17 cellular contexts compared by ENCODE assay signal in the genomic region with DNA sequence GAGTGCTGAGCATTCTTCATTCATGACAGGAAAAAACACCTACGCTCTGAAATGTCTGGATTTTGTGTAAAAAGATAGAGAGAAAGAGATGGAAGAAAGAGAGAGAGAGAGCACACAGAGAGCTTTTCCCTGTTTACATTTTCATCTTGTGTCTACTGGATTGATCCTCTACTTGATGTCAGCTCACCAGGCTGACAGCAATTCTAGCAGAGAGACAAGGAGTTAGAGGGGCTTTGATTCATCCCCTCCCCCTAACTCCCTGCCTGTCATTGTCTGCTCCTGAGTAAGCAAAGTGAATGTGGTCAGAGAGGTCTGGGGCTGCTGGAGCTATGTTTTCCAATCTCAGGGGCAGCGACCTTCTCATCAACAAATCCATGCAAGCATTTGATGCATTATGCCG.
"Had no signal": no experiment of that assay in that cellular context is flagged by ENCODE, and none has a peak within 500 bp of the region (broad histone marks: within the 10 kb centered on the region; RNA-seq: fewer than 3 reads in every experiment).

No MANE protein-coding gene starts in this region.

- H3K4me1 ChIP-seq: foreskin keratinocyte, right atrium auricular region, thyroid gland, upper lobe of right lung had no signal

- H3K27ac Mint-ChIP-seq: activated naive CD8-positive, alpha-beta T cell treated with anti-CD3 and anti-CD28 coated beads for 36 hours; activated T-cell treated with anti-CD3 and anti-CD28 coated beads, Interleukin-2, amount 50 U/mL, for 24 hours; activated T-helper 2 cell treated with anti-CD3 and anti-CD28 coated beads, Interferon-gamma antibody, Interleukin-2, Interleukin-4, amounts not matched to agents 10 μg/mL and 5 μg/mL and 100 μg/mL, durations not matched to agents 14 hours and 24 hours and 36 hours; natural killer cell treated with Interleukin-12 subunit alpha and Interleukin-12 subunit beta and Interleukin-15 and Interleukin-18, amount 100 ng/mL, for 72 hours; progenitor cell of endocrine pancreas had no signal

- H3K27me3 Mint-ChIP-seq: activated naive CD8-positive, alpha-beta T cell treated with anti-CD3 and anti-CD28 coated beads for 36 hours; activated T-cell treated with anti-CD3 and anti-CD28 coated beads, Interleukin-2, amount 50 U/mL, for 24 hours; natural killer cell treated with Interleukin-12 subunit alpha and Interleukin-12 subunit beta and Interleukin-15 and Interleukin-18, amount 100 ng/mL, for 72 hours; progenitor cell of endocrine pancreas had no signal

- H3K9me3 Mint-ChIP-seq: activated T-helper 2 cell treated with anti-CD3 and anti-CD28 coated beads, Interferon-gamma antibody, Interleukin-2, Interleukin-4, amounts not matched to agents 10 μg/mL and 5 μg/mL and 100 μg/mL, durations not matched to agents 14 hours and 24 hours and 36 hours had no signal

- H3K9me3 ChIP-seq: right atrium auricular region, thyroid gland, upper lobe of right lung had no signal

- H3K36me3 ChIP-seq: cardiac muscle cell, right atrium auricular region, thyroid gland, upper lobe of right lung had no signal

- H3K4me3 ChIP-seq: cardiac muscle cell, right atrium auricular region, thyroid gland, upper lobe of right lung had no signal

- H3K36me3 Mint-ChIP-seq: activated naive CD8-positive, alpha-beta T cell treated with anti-CD3 and anti-CD28 coated beads for 36 hours; natural killer cell treated with Interleukin-12 subunit alpha and Interleukin-12 subunit beta and Interleukin-15 and Interleukin-18, amount 100 ng/mL, for 72 hours had no signal

- DNase-seq: activated naive CD4-positive, alpha-beta T cell; activated naive CD8-positive, alpha-beta T cell treated with anti-CD3 and anti-CD28 coated beads for 36 hours; activated T-cell treated with anti-CD3 and anti-CD28 coated beads, Interleukin-2, amount 50 U/mL, for 24 hours; amniotic stem cell; effector CD4-positive, alpha-beta T cell; foreskin keratinocyte; left cardiac atrium; stimulated activated CD4-positive, alpha-beta T cell treated with anti-CD3 and anti-CD28 coated beads, Interleukin-4, amount 100 ng/mL, for 4 hours; stimulated activated naive CD8-positive, alpha-beta T cell treated with anti-CD3 and anti-CD28 coated beads, Interleukin-15, Interleukin-2, amounts not matched to agents 100 U/mL and 50 U/mL, for 24 hours; T-helper 1 cell; thyroid gland; upper lobe of right lung had no signal

- ATAC-seq: foreskin keratinocyte; left cardiac atrium; natural killer cell treated with Interleukin-12 subunit alpha and Interleukin-12 subunit beta and Interleukin-15 and Interleukin-18, amount 100 ng/mL, for 72 hours; stimulated activated naive CD8-positive, alpha-beta T cell treated with anti-CD3 and anti-CD28 coated beads, Interleukin-15, Interleukin-2, amounts not matched to agents 100 U/mL and 50 U/mL, for 24 hours; upper lobe of right lung had no signal

- H3K27me3 ChIP-seq: cardiac muscle cell, foreskin keratinocyte, right atrium auricular region, thyroid gland, upper lobe of right lung had no signal

- H3K27ac ChIP-seq: cardiac muscle cell, foreskin keratinocyte, right atrium auricular region, thyroid gland, upper lobe of right lung had no signal

- H3K4me1 Mint-ChIP-seq: activated naive CD8-positive, alpha-beta T cell treated with anti-CD3 and anti-CD28 coated beads for 36 hours had no signal

- H3K4me3 Mint-ChIP-seq: activated naive CD8-positive, alpha-beta T cell treated with anti-CD3 and anti-CD28 coated beads for 36 hours; activated T-cell treated with anti-CD3 and anti-CD28 coated beads, Interleukin-2, amount 50 U/mL, for 24 hours; natural killer cell treated with Interleukin-12 subunit alpha and Interleukin-12 subunit beta and Interleukin-15 and Interleukin-18, amount 100 ng/mL, for 72 hours had no signal
